20 cellular contexts compared by ENCODE assay signal in the genomic region with DNA sequence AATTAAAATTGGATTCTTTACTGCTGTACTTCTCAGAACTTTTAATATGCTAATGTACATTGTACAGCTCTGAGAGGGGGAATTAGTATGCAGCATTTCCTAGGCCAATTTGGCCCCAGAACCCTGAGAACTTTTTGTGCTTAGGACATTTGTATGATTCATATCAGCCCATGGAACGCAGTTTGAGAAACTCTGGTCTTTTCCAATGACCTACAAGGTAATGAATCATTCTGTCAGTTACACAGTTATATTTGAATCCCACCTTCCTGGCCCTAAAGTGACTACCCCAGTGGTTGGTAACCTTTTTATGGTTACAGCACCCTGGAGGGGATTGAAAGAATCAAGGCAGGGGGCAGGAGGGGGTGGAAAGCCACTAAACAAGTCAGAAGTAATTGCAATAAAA. TPM values are rescaled to one million over a fixed set of nuclear protein-coding genes. Genes with fewer than 3 reads are reported as not detected.
DNase-seq lines count a peak whose midpoint lies in the region; TF ChIP-seq lines count a peak whose summit lies in the region.
"Had no signal": no experiment of that assay in that cellular context is flagged by ENCODE, and none has a peak within 500 bp of the region (broad histone marks: within the 10 kb centered on the region; RNA-seq: fewer than 3 reads in every experiment).

No MANE protein-coding gene starts in this region.

- no peaks in the 10 kb centered on the region for H3F3A ChIP-seq in MM.1S (ENCODE audit: insufficient read depth, low read length)

- peaks cover 0 to 20% (median 14%) of the 10 kb centered on the region in 3 donors for H3K9me3 ChIP-seq in esophagus squamous epithelium
- H3K9me3 ChIP-seq in trophoblast cell (ENCODE audit: insufficient read depth, low read depth, low read length), result peaks cover 6% of the 10 kb centered on the region
- H3K9me3 ChIP-seq in MM.1S (replicated peaks; ENCODE audit: insufficient read depth, low read length), result no peaks in the 10 kb centered on the region
- H3K9me3 ChIP-seq: prostate gland had no signal

- TF ChIP-seq POLR2A in esophagus squamous epithelium (IDR thresholded peaks at IDR 0.05), result no peak

- intact Hi-C loops in esophagus squamous epithelium (cut with DNase I), result no loop called here

- H3K4me3 ChIP-seq in esophagus squamous epithelium (no peak overlapping the region), trophoblast cell (ENCODE audit: low read depth, low read length) (no peak overlapping the region), MM.1S (ENCODE audit: low read length) (no peak overlapping the region)
- H3K4me3 ChIP-seq: prostate gland, stomach had no signal

- H3K4me1 ChIP-seq in esophagus squamous epithelium, result peaks cover 0 to 28% (median 0%) of the 10 kb centered on the region in 3 donors
- peaks cover 4 to 6% of the 10 kb centered on the region in 2 experiments for H3K4me1 ChIP-seq in trophoblast cell (ENCODE audit: control insufficient read depth in 1 of 2, insufficient read depth in 2 of 2, low read length in 2 of 2)
- no peaks in the 10 kb centered on the region for H3K4me1 ChIP-seq in MM.1S (ENCODE audit: low read length)
- H3K4me1 ChIP-seq: prostate gland had no signal

- no peak overlapping the region for H2BK12ac ChIP-seq in trophoblast cell (ENCODE audit: low read length)

- H3K4me2 ChIP-seq in trophoblast cell (ENCODE audit: low read length), result no peak overlapping the region
- H3K4me2 ChIP-seq in MM.1S (ENCODE audit: low read depth, low read length), result no peak overlapping the region

- H3K27me3 ChIP-seq in esophagus squamous epithelium (no peaks in the 10 kb centered on the region), trophoblast cell (ENCODE audit: insufficient read depth, low read length) (no peaks in the 10 kb centered on the region), MM.1S (replicated peaks; ENCODE audit: insufficient read depth, low read length) (no peaks in the 10 kb centered on the region)

- H4K8ac ChIP-seq in trophoblast cell (ENCODE audit: low read depth, low read length), result no peak overlapping the region

- H3K9ac ChIP-seq in trophoblast cell (ENCODE audit: low read length) (no peak overlapping the region), MM.1S (ENCODE audit: low read length) (no peak overlapping the region)

- H3K36me3 ChIP-seq in esophagus squamous epithelium, result no peaks in the 10 kb centered on the region
- H3K36me3 ChIP-seq in trophoblast cell (ENCODE audit: control insufficient read depth in 1 of 2, insufficient read depth in 2 of 2, low read length in 2 of 2), result no peaks in the 10 kb centered on the region
- H3K36me3 ChIP-seq in MM.1S (replicated peaks; ENCODE audit: insufficient read depth, low read length), result no peaks in the 10 kb centered on the region
- H3K36me3 ChIP-seq: prostate gland, stomach had no signal

- H2AFZ ChIP-seq in trophoblast cell (ENCODE audit: insufficient read depth, low read length, poor library complexity), result no peak overlapping the region
- H2AFZ ChIP-seq in MM.1S (ENCODE audit: low read length), result no peak overlapping the region

- H3K27ac ChIP-seq in esophagus squamous epithelium (peak overlapping the region; percentile 17 to 77 (median 70)), trophoblast cell (ENCODE audit: low read depth, low read length) (no peak overlapping the region), MM.1S (ENCODE audit: low read length) (no peak overlapping the region)
- H3K27ac ChIP-seq: prostate gland had no signal

- no peak overlapping the region for H4K91ac ChIP-seq in trophoblast cell (ENCODE audit: low read depth, low read length)

- no peaks in the 10 kb centered on the region for H3K79me1 ChIP-seq in trophoblast cell (ENCODE audit: low read length)

- H3K79me2 ChIP-seq in trophoblast cell (ENCODE audit: control insufficient read depth, insufficient read depth, low read length, poor library complexity) (no peaks in the 10 kb centered on the region), MM.1S (ENCODE audit: low read length) (no peaks in the 10 kb centered on the region)

- no peak for TF ChIP-seq CTCF in esophagus squamous epithelium (IDR thresholded peaks at IDR 0.05)
- no peak for TF ChIP-seq CTCF in MM.1S (IDR thresholded peaks at IDR 0.05; ENCODE audit: low read length)

- H2AK5ac ChIP-seq in trophoblast cell (ENCODE audit: low read length), result no peak overlapping the region

- no peak overlapping the region for H2BK5ac ChIP-seq in trophoblast cell (ENCODE audit: low read depth, low read length, poor library complexity)

- no peak overlapping the region for H3K4ac ChIP-seq in trophoblast cell (ENCODE audit: low read depth, low read length)

- no peak overlapping the region for H3K14ac ChIP-seq in trophoblast cell (ENCODE audit: low read length)

- no peak overlapping the region for H3K23ac ChIP-seq in trophoblast cell (ENCODE audit: low read length)

- WGBS in esophagus squamous epithelium, 2 donors, result 40 to 43% methylated on average over 1 of the region's 1 CpG
- no CpG with 5 or more reads among the region's 1 CpG for WGBS in trophoblast cell (ENCODE audit: extremely low coverage, insufficient coverage, insufficient read length)

- no peak overlapping the region for H2BK120ac ChIP-seq in trophoblast cell (ENCODE audit: insufficient read depth, low read length, poor library complexity)

- H4K20me1 ChIP-seq in MM.1S (ENCODE audit: insufficient read depth, low read length), result no peaks in the 10 kb centered on the region

- peak; percentile 59 for DNase-seq in ELR (ENCODE audit: low read depth)
- peak; percentile 5 for DNase-seq in T1000 (lab: John Stamatoyannopoulos, UW)
- no peak for DNase-seq in esophagus squamous epithelium (lab: John Stamatoyannopoulos, UW)
- DNase-seq in trophoblast cell, result peak; percentile 73 to 85
- DNase-seq in MM.1S, result no peak
- DNase-seq in mucosa of gallbladder (ENCODE audit: low spot score), result no peak
- DNase-seq in CD1c-positive myeloid dendritic cell (ENCODE audit: extremely low spot score), result no peak
- DNase-seq in SW 1271 (lab: John Stamatoyannopoulos, UW), result no peak
- DNase-seq: activated CD4-positive, alpha-beta memory T cell treated with anti-CD3 and anti-CD28 coated beads for 36 hours; activated naive CD4-positive, alpha-beta T cell treated with anti-CD3 and anti-CD28 coated beads, Interleukin-2, amount 50 U/mL, for 16 hours; CD4-positive, alpha-beta memory T cell; effector memory CD4-positive, alpha-beta T cell; NCI-H1048; RPMI8226; stimulated activated CD4-positive, alpha-beta T cell treated with anti-CD3 and anti-CD28 coated beads, Interleukin-4, amount 100 ng/mL, for 24 hours; stomach had no signal

- no peak overlapping the region for H4K12ac ChIP-seq in trophoblast cell (ENCODE audit: low read depth, low read length)

- no peaks in the 10 kb centered on the region for H3K9me2 ChIP-seq in MM.1S (replicated peaks; ENCODE audit: insufficient read depth, low read length)

- H3K18ac ChIP-seq in trophoblast cell (ENCODE audit: low read length), result no peak overlapping the region

RNA-seq across cellular contexts. Expression of gene KBTBD12, which starts 25.6 kb away (rescaled TPM):
- under 1 TPM in 2 of 4 donors, not detected in 2; 0.38 TPM for total RNA-seq in esophagus squamous epithelium
- not detected in 2 replicates for polyA plus RNA-seq in trophoblast cell (2013)
- total RNA-seq in mucosa of gallbladder, result 2.1 TPM
- total RNA-seq: activated CD4-positive, alpha-beta memory T cell treated with anti-CD3 and anti-CD28 coated beads for 36 hours; CD4-positive, alpha-beta memory T cell; mesothelial cell of epicardium; NCI-H460; T-helper 2 cell treated with Interferon-gamma antibody and Interleukin-4, amounts not matched to agents 100 ng/mL and 5 ng/mL, for 36 hours had no signal

Comparison
In these comparisons a context has a peak if more than half of its experiments do, and no peak if none do; other contexts are left out.
1. DNase-seq: peak in ELR (single experiment), T1000 (single experiment) and trophoblast cell (2 of 2); none in esophagus squamous epithelium (single experiment), MM.1S (single experiment), mucosa of gallbladder (single experiment), CD1c-positive myeloid dendritic cell (single experiment) and SW 1271 (0 of 2).
2. H3K27ac ChIP-seq: peak in esophagus squamous epithelium (4 of 4); none in trophoblast cell (single experiment) and MM.1S (single experiment).